24 cellular contexts compared by ENCODE assay signal in the genomic region with DNA sequence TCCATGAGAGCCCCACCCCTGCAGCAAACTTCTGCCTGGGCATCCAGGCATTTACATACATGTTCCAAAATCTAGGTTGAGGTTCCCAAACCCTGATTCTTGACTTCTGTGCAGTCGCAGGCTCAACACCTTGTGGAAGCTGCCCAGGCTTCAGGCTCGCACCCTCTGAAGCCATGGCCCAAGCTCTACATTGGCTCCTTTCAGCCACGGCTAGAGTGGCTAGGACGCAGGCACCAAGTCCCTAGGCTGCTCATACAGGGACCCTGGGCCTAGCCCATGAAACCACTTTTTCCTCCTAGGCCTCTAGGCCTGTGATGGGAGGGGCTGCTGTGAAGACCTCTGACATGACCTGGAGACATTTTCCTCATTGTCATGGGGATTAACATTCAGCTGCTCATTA.
"Had no signal": no experiment of that assay in that cellular context is flagged by ENCODE, and none has a peak within 500 bp of the region (broad histone marks: within the 10 kb centered on the region; RNA-seq: fewer than 3 reads in every experiment).

No MANE protein-coding gene starts in this region.

- H3K4me3 ChIP-seq: colonic mucosa, coronary artery, dorsolateral prefrontal cortex, esophagus muscularis mucosa, esophagus squamous epithelium, gastrocnemius medialis, gastroesophageal sphincter, heart left ventricle, heart right ventricle had no signal

- ATAC-seq: effector memory CD8-positive, alpha-beta T cell; esophagus mucosa; foreskin keratinocyte; gastrocnemius medialis; gastroesophageal sphincter; heart left ventricle; heart right ventricle had no signal

- DNase-seq: colonic mucosa; cortex of kidney; dermis blood vessel endothelial cell; dorsolateral prefrontal cortex; effector CD4-positive, alpha-beta T cell; effector CD8-positive, alpha-beta T cell; effector memory CD4-positive, alpha-beta T cell; effector memory CD8-positive, alpha-beta T cell; endodermal cell; erythroblast; esophagus squamous epithelium; foreskin fibroblast; foreskin keratinocyte; foreskin melanocyte; gastrocnemius medialis; glutamatergic neuron; head of caudate nucleus; heart left ventricle; heart right ventricle had no signal

- H3K27me3 ChIP-seq: colonic mucosa, dorsolateral prefrontal cortex, esophagus muscularis mucosa, esophagus squamous epithelium, foreskin keratinocyte, gastrocnemius medialis, gastroesophageal sphincter, heart left ventricle, heart right ventricle had no signal

- H3K4me1 ChIP-seq: colonic mucosa, esophagus muscularis mucosa, esophagus squamous epithelium, foreskin keratinocyte, gastrocnemius medialis, gastroesophageal sphincter, heart left ventricle, heart right ventricle had no signal

- H3K9me3 ChIP-seq: colonic mucosa, gastrocnemius medialis had no signal

- H3K36me3 ChIP-seq: colonic mucosa, esophagus muscularis mucosa, esophagus squamous epithelium, gastrocnemius medialis, gastroesophageal sphincter, heart left ventricle, heart right ventricle had no signal

- H3K27ac ChIP-seq: colonic mucosa, coronary artery, dorsolateral prefrontal cortex, epithelial cell of prostate, esophagus muscularis mucosa, esophagus squamous epithelium, foreskin keratinocyte, gastrocnemius medialis, gastroesophageal sphincter, heart left ventricle, heart right ventricle had no signal
